ENCODE assay signal across 7 cellular contexts in the genomic region with DNA sequence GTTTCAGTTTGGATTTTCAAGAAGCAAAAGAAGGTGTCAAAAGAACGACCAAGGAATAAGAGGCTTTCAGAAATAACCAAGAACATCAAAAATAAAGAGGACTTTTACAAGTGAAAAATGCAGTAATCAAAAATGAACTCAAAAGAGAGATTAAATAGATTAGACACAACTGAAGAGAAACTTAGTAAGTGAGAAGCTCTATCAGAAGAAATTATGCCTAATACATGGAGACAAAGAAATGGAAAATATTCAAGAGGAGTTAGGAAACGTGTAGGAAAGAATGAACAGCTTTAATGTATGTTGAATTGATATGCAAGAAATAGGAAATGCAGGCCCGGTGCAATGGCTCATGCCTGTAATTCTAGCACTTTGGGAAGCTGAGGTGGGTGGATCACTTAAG.
"Had no signal": no experiment of that assay in that cellular context is flagged by ENCODE, and none has a peak within 500 bp of the region (broad histone marks: within the 10 kb centered on the region; RNA-seq: fewer than 3 reads in every experiment).

No MANE protein-coding gene starts in this region.

- DNase-seq: GM23248, H9, HCEC 1CT, KBM-7 had no signal

- H3K4me3 ChIP-seq: GM23248 had no signal

- H3K27ac ChIP-seq: GM23248 had no signal

- FAIRE-seq: H1, H54, HTR-8/SVneo had no signal

- H2AFZ ChIP-seq: GM23248 had no signal

- H3K9ac ChIP-seq: GM23248 had no signal
